17 cellular contexts compared by ENCODE assay signal in genomic region chr13:97139704-97140103, GRCh38.
DNase-seq lines count a peak whose midpoint lies in the region; ATAC-seq and TF ChIP-seq lines count a peak whose summit lies in the region.
"Had no signal": no experiment of that assay in that cellular context is flagged by ENCODE, and none has a peak within 500 bp of the region (broad histone marks: within the 10 kb centered on the region; RNA-seq: fewer than 3 reads in every experiment).

No MANE protein-coding gene starts in this region.

- no peak overlapping the region for H3K18ac ChIP-seq in trophoblast cell (ENCODE audit: low read length)

- no peaks in the 10 kb centered on the region for H3K36me3 ChIP-seq in HCT116 (ENCODE audit: control insufficient read depth in 1 of 2, insufficient read depth in 2 of 2, low read length in 2 of 2)
- H3K36me3 ChIP-seq in trophoblast cell (ENCODE audit: control insufficient read depth in 1 of 2, insufficient read depth in 2 of 2, low read length in 2 of 2), result no peaks in the 10 kb centered on the region

- H3K79me2 ChIP-seq in HCT116 (ENCODE audit: insufficient read depth, low read length), result peaks cover 7% of the 10 kb centered on the region
- peaks cover 2% of the 10 kb centered on the region for H3K79me2 ChIP-seq in trophoblast cell (ENCODE audit: control insufficient read depth, insufficient read depth, low read length, poor library complexity)

- H3K27ac Mint-ChIP-seq in endothelial cell (ENCODE audit: unreplicated experiment) (peak overlapping the region; percentile 28), WTC11 (no peak overlapping the region)
- H3K27ac Mint-ChIP-seq in activated naive CD4-positive, alpha-beta T cell treated with anti-CD3 and anti-CD28 coated beads for 36 hours, result no peak overlapping the region
- no peak overlapping the region for H3K27ac Mint-ChIP-seq in stimulated activated naive B cell treated with anti-CD40 and anti-IgM and Interleukin-4, amounts not matched to agents 10 μg/mL and 1 μg/mL and 100 μg/mL, for 72 hours
- H3K27ac Mint-ChIP-seq: T-helper 1 cell treated with Interleukin-12 subunit alpha and Interleukin-12 subunit beta and Interleukin-4 antibody, amounts not matched to agents 30 μg/mL and 1 μg/mL, for 36 hours had no signal

- H2AK5ac ChIP-seq in trophoblast cell (ENCODE audit: low read length), result peak overlapping the region; percentile 95

- no peak overlapping the region for H3K4me3 ChIP-seq in HCT116 (replicated peaks in 1 of 2; ENCODE audit: low read depth in 1 of 2, low read length in 2 of 2)
- H3K4me3 ChIP-seq in trophoblast cell (ENCODE audit: low read depth, low read length), result no peak overlapping the region
- H3K4me3 ChIP-seq: GM23248, SK-N-MC had no signal

- no peaks in the 10 kb centered on the region for H4K20me1 ChIP-seq in HCT116 (ENCODE audit: insufficient read depth)

- no peak overlapping the region for H3K23ac ChIP-seq in trophoblast cell (ENCODE audit: low read length)

- no TSS peak for BruUV-seq in HCT116 (replicated peaks; lab: Mats Ljungman, UMichigan)

- no peak overlapping the region for H4K8ac ChIP-seq in trophoblast cell (ENCODE audit: low read depth, low read length)

- peak overlapping the region; percentile 99 for H2BK12ac ChIP-seq in trophoblast cell (ENCODE audit: low read length)

- no peak for TF ChIP-seq RAD21 in HCT116 (IDR thresholded peaks at IDR 0.05; ENCODE audit: low read depth)

- H3K9me3 Mint-ChIP-seq in endothelial cell (ENCODE audit: unreplicated experiment) (no peaks in the 10 kb centered on the region), WTC11 (no peaks in the 10 kb centered on the region)
- H3K9me3 Mint-ChIP-seq in activated naive CD4-positive, alpha-beta T cell treated with anti-CD3 and anti-CD28 coated beads for 36 hours, result no peaks in the 10 kb centered on the region
- no peaks in the 10 kb centered on the region for H3K9me3 Mint-ChIP-seq in stimulated activated naive B cell treated with anti-CD40 and anti-IgM and Interleukin-4, amounts not matched to agents 10 μg/mL and 1 μg/mL and 100 μg/mL, for 72 hours
- H3K9me3 Mint-ChIP-seq: T-helper 1 cell treated with Interleukin-12 subunit alpha and Interleukin-12 subunit beta and Interleukin-4 antibody, amounts not matched to agents 30 μg/mL and 1 μg/mL, for 36 hours had no signal

- no peak overlapping the region for H2BK5ac ChIP-seq in trophoblast cell (ENCODE audit: low read depth, low read length, poor library complexity)

- H2AFZ ChIP-seq in HCT116 (ENCODE audit: low read depth, low read length, poor library complexity, severe bottlenecking) (no peak overlapping the region), trophoblast cell (ENCODE audit: insufficient read depth, low read length, poor library complexity) (peak overlapping the region; percentile 43)

- CTCF ChIA-PET in HCT116 (lab: Charles Lee), result no interaction called here
- CTCF ChIA-PET in activated naive CD4-positive, alpha-beta T cell treated with anti-CD3 and anti-CD28 coated beads for 36 hours (lab: Charles Lee), result no interaction called here
- CTCF ChIA-PET in WTC11 (lab: Charles Lee), result no interaction called here

- peaks cover 19% of the 10 kb centered on the region for H3K4me1 Mint-ChIP-seq in endothelial cell (ENCODE audit: unreplicated experiment)
- H3K4me1 Mint-ChIP-seq in activated naive CD4-positive, alpha-beta T cell treated with anti-CD3 and anti-CD28 coated beads for 36 hours (ENCODE audit: low read depth), result peaks cover 11% of the 10 kb centered on the region
- H3K4me1 Mint-ChIP-seq in WTC11, result peaks cover 18% of the 10 kb centered on the region
- H3K4me1 Mint-ChIP-seq in stimulated activated naive B cell treated with anti-CD40 and anti-IgM and Interleukin-4, amounts not matched to agents 10 μg/mL and 1 μg/mL and 100 μg/mL, for 72 hours, result peaks cover 4 to 5% of the 10 kb centered on the region in 2 donors

- H3K36me3 Mint-ChIP-seq in endothelial cell (ENCODE audit: low read depth, unreplicated experiment), result no peaks in the 10 kb centered on the region
- no peaks in the 10 kb centered on the region for H3K36me3 Mint-ChIP-seq in activated naive CD4-positive, alpha-beta T cell treated with anti-CD3 and anti-CD28 coated beads for 36 hours (ENCODE audit: low read depth)
- no peaks in the 10 kb centered on the region for H3K36me3 Mint-ChIP-seq in WTC11
- H3K36me3 Mint-ChIP-seq in stimulated activated naive B cell treated with anti-CD40 and anti-IgM and Interleukin-4, amounts not matched to agents 10 μg/mL and 1 μg/mL and 100 μg/mL, for 72 hours, result no peaks in the 10 kb centered on the region

- H3K27me3 Mint-ChIP-seq in endothelial cell (ENCODE audit: unreplicated experiment) (peaks cover 13% of the 10 kb centered on the region), WTC11 (ENCODE audit: low read depth) (peaks cover 46% of the 10 kb centered on the region)
- peaks cover 12% of the 10 kb centered on the region for H3K27me3 Mint-ChIP-seq in activated naive CD4-positive, alpha-beta T cell treated with anti-CD3 and anti-CD28 coated beads for 36 hours (ENCODE audit: low read depth)
- peaks cover 19 to 40% of the 10 kb centered on the region in 2 donors for H3K27me3 Mint-ChIP-seq in stimulated activated naive B cell treated with anti-CD40 and anti-IgM and Interleukin-4, amounts not matched to agents 10 μg/mL and 1 μg/mL and 100 μg/mL, for 72 hours

- no peak for TF ChIP-seq POLR2A in HCT116 (IDR thresholded peaks at IDR 0.05; ENCODE audit: borderline replicate concordance, extremely low read depth, insufficient read depth, insufficient read length)

- H3K9me3 ChIP-seq in HCT116 (ENCODE audit: control insufficient read depth in 1 of 2, insufficient read depth in 1 of 2, low read depth in 1 of 2, low read length in 2 of 2) (no peaks in the 10 kb centered on the region), trophoblast cell (ENCODE audit: insufficient read depth, low read depth, low read length) (no peaks in the 10 kb centered on the region)

- ATAC-seq in HCT116, result no peak
- no peak for ATAC-seq in HG03571 (IDR thresholded peaks at IDR 0.05; ENCODE audit: unreplicated experiment)
- ATAC-seq in WTC11, result no peak
- ATAC-seq in stimulated activated naive B cell treated with anti-CD40 and anti-IgM and Interleukin-4, amounts not matched to agents 10 μg/mL and 1 μg/mL and 100 μg/mL, for 72 hours (replicated peaks), result no peak

- peak overlapping the region; percentile 78; the same call in 1 of the 2 replicates for H3K4me2 ChIP-seq in HCT116 (ENCODE audit: low read length)
- no peak overlapping the region for H3K4me2 ChIP-seq in trophoblast cell (ENCODE audit: low read length)

- POLR2A ChIA-PET in HCT116 (lab: Charles Lee) (no interaction called here), WTC11 (lab: Charles Lee) (no interaction called here)

- peak overlapping the region; percentile 77 for H3K14ac ChIP-seq in trophoblast cell (ENCODE audit: low read length)

- TF ChIP-seq CTCF in HCT116 (IDR thresholded peaks at IDR 0.05 in 2 of 3, conservative IDR thresholded peaks at IDR 0.05 in 1 of 3; ENCODE audit: borderline replicate concordance in 1 of 3, insufficient read depth in 1 of 3, low read depth in 2 of 3, low read length in 2 of 3) (no peak), endothelial cell (IDR thresholded peaks at IDR 0.05; ENCODE audit: unreplicated experiment) (no peak), WTC11 (IDR thresholded peaks at IDR 0.05) (no peak)

- H3K79me1 ChIP-seq in trophoblast cell (ENCODE audit: low read length), result peaks cover 11% of the 10 kb centered on the region

- no peak overlapping the region for H3K27ac ChIP-seq in HCT116 (ENCODE audit: low read depth, low read length)
- H3K27ac ChIP-seq in trophoblast cell (ENCODE audit: low read depth, low read length), result no peak overlapping the region
- H3K27ac ChIP-seq: GM23248, SK-N-MC had no signal

- peak overlapping the region; percentile 34 for H3K4ac ChIP-seq in trophoblast cell (ENCODE audit: low read depth, low read length)

- intact Hi-C loops in HCT116 (cut with micrococcal nuclease), result loop anchor here (5.0 kb wide), 1 partner anchor 118 kb away; no protein-coding TSS in a partner anchor
- intact Hi-C loops in activated naive CD4-positive, alpha-beta T cell treated with anti-CD3 and anti-CD28 coated beads for 36 hours (cut with micrococcal nuclease), result no loop called here

- no peak for DNase-seq in HCT116 (ENCODE audit: low read depth, low spot score)
- peak; percentile 47 for DNase-seq in NCI-H69 (lab: John Stamatoyannopoulos, UW)
- DNase-seq in endothelial cell (ENCODE audit: low spot score), result no peak
- no peak for DNase-seq in trophoblast cell
- no peak for DNase-seq in activated naive CD4-positive, alpha-beta T cell treated with anti-CD3 and anti-CD28 coated beads for 36 hours
- no peak for DNase-seq in WTC11 (ENCODE audit: low spot score)
- no peak for DNase-seq in stimulated activated naive B cell treated with anti-CD40 and anti-IgM and Interleukin-4, amounts not matched to agents 10 μg/mL and 1 μg/mL and 100 μg/mL, for 72 hours
- DNase-seq: C1 segment of cervical spinal cord, DMS79, GM23248, KBM-7, NCI-H2029, NCI-H510A, RPMI8226 had no signal

- WGBS in trophoblast cell (ENCODE audit: extremely low coverage, insufficient coverage, insufficient read length), result no CpG with 5 or more reads among the region's 3 CpGs

- H3K4me3 Mint-ChIP-seq in endothelial cell (ENCODE audit: unreplicated experiment) (no peak overlapping the region), WTC11 (no peak overlapping the region)
- H3K4me3 Mint-ChIP-seq in activated naive CD4-positive, alpha-beta T cell treated with anti-CD3 and anti-CD28 coated beads for 36 hours, result no peak overlapping the region
- no peak overlapping the region for H3K4me3 Mint-ChIP-seq in stimulated activated naive B cell treated with anti-CD40 and anti-IgM and Interleukin-4, amounts not matched to agents 10 μg/mL and 1 μg/mL and 100 μg/mL, for 72 hours
- H3K4me3 Mint-ChIP-seq: T-helper 1 cell treated with Interleukin-12 subunit alpha and Interleukin-12 subunit beta and Interleukin-4 antibody, amounts not matched to agents 30 μg/mL and 1 μg/mL, for 36 hours had no signal

- H4K12ac ChIP-seq in trophoblast cell (ENCODE audit: low read depth, low read length), result no peak overlapping the region

- H3K27me3 ChIP-seq in HCT116 (ENCODE audit: insufficient read depth, low read length) (no peaks in the 10 kb centered on the region), trophoblast cell (ENCODE audit: insufficient read depth, low read length) (no peaks in the 10 kb centered on the region)

- H3K4me1 ChIP-seq in HCT116 (ENCODE audit: control insufficient read depth in 1 of 2, insufficient read depth in 2 of 2, low read length in 2 of 2) (peaks cover 22 to 45% of the 10 kb centered on the region in 2 experiments), trophoblast cell (ENCODE audit: control insufficient read depth in 1 of 2, insufficient read depth in 2 of 2, low read length in 2 of 2) (peaks cover 7 to 13% of the 10 kb centered on the region in 2 experiments)

- H3K9me2 ChIP-seq in HCT116 (ENCODE audit: insufficient read depth), result no peaks in the 10 kb centered on the region

- peak overlapping the region; percentile 77 for H4K91ac ChIP-seq in trophoblast cell (ENCODE audit: low read depth, low read length)

- H3K9ac ChIP-seq in HCT116 (ENCODE audit: low read length) (no peak overlapping the region), trophoblast cell (ENCODE audit: low read length) (no peak overlapping the region)
- H3K9ac ChIP-seq: GM23248 had no signal

- RAD21 ChIA-PET in HCT116 (lab: Charles Lee; ENCODE audit: low non-redundant PET in 1 of 2, low total read pairs in 2 of 2, uncharacterized antibody in 2 of 2, unreplicated experiment in 2 of 2), result no interaction called here

- H2BK120ac ChIP-seq in trophoblast cell (ENCODE audit: insufficient read depth, low read length, poor library complexity), result peak overlapping the region; percentile 23
